In the genomic region with DNA sequence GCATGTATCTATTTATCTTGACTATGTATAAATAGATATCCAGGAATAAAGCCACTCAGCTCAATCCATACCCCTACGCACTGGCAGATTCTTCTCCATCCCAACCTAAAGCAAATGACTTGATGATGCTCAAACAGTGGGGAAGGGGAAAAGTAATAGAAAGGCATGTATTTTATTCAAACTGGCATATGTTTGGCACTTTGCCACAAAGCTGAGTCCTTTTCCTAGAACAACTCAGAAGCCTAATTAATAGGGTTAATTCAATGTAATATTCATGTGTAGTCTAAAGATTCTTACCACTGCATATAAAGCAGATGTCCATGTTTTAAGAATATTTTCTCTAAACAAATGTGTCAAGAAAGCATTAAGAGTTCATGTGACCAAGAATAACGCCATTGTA, we compare ENCODE assay signal across 20 cellular contexts.
"Had no signal": no experiment of that assay in that cellular context is flagged by ENCODE, and none has a peak within 500 bp of the region (broad histone marks: within the 10 kb centered on the region; RNA-seq: fewer than 3 reads in every experiment).

No MANE protein-coding gene starts in this region.

- H3K36me3 ChIP-seq: gastroesophageal sphincter, heart right ventricle, lower lobe of right lung, ovary, right lobe of liver, spleen, suprapubic skin had no signal

- H3K27me3 Mint-ChIP-seq: activated naive CD8-positive, alpha-beta T cell treated with anti-CD3 and anti-CD28 coated beads, Interleukin-2, amount 10 ng/mL, durations not matched to agents 7 days and 5 days; stimulated activated naive CD8-positive, alpha-beta T cell treated with anti-CD3 and anti-CD28 coated beads, Interleukin-15, Interleukin-2, amounts not matched to agents 100 ng/mL and 50 ng/mL, for 24 hours had no signal

- H3K27me3 ChIP-seq: dorsolateral prefrontal cortex, gastroesophageal sphincter, heart right ventricle, ovary, right lobe of liver, spleen, suprapubic skin had no signal

- H3K4me3 Mint-ChIP-seq: activated naive CD8-positive, alpha-beta T cell treated with anti-CD3 and anti-CD28 coated beads, Interleukin-2, amount 10 ng/mL, durations not matched to agents 7 days and 5 days; mesothelial cell of epicardium; neural crest cell; stimulated activated naive CD8-positive, alpha-beta T cell treated with anti-CD3 and anti-CD28 coated beads, Interleukin-15, Interleukin-2, amounts not matched to agents 100 ng/mL and 50 ng/mL, for 24 hours had no signal

- H3K27ac Mint-ChIP-seq: activated naive CD8-positive, alpha-beta T cell treated with anti-CD3 and anti-CD28 coated beads, Interleukin-2, amount 10 ng/mL, durations not matched to agents 7 days and 5 days; stimulated activated naive CD8-positive, alpha-beta T cell treated with anti-CD3 and anti-CD28 coated beads, Interleukin-15, Interleukin-2, amounts not matched to agents 100 ng/mL and 50 ng/mL, for 24 hours had no signal

- H3K9me3 ChIP-seq: gastroesophageal sphincter, heart right ventricle, lower lobe of right lung, ovary, right lobe of liver, spleen, suprapubic skin had no signal

- H3K4me3 ChIP-seq: dorsolateral prefrontal cortex, gastroesophageal sphincter, heart right ventricle, lower lobe of right lung, ovary, right lobe of liver, spleen, suprapubic skin had no signal

- FAIRE-seq: bronchial epithelial cell had no signal

- DNase-seq: activated CD4-positive, CD25-positive, alpha-beta regulatory T cell treated with anti-CD3 and anti-CD28 coated beads, Interleukin-2, amount 50 U/mL, for 72 hours; activated naive CD4-positive, alpha-beta T cell; activated naive CD8-positive, alpha-beta T cell treated with anti-CD3 and anti-CD28 coated beads, Interleukin-2, amount 10 ng/mL, durations not matched to agents 7 days and 5 days; activated T-cell treated with anti-CD3 and anti-CD28 coated beads for 4 hours; anterior cingulate cortex; dorsolateral prefrontal cortex; heart right ventricle; left cardiac atrium; lower lobe of right lung; ovary; spleen; T1000; trophoblast cell had no signal

- H3K27ac ChIP-seq: dorsolateral prefrontal cortex, gastroesophageal sphincter, heart right ventricle, lower lobe of right lung, ovary, right lobe of liver, spleen, suprapubic skin had no signal

- ATAC-seq: gastroesophageal sphincter had no signal
